1 cellular context compared by ENCODE assay signal in genomic region chr10:63504145-63504881, GRCh38.
TF ChIP-seq lines count a peak whose summit lies in the region.

No MANE protein-coding gene starts in this region.

TF ChIP-seq in HepG2, 621 proteins besides CTCF, POLR2A, EP300 and RAD21:
- no peak for TF ChIP-seq ZNF615 (CRISPR knock-in tag; IDR thresholded peaks at IDR 0.05; ENCODE audit: borderline replicate concordance)
- TF ChIP-seq ZBTB25 (CRISPR knock-in tag; IDR thresholded peaks at IDR 0.05), result no peak
- TF ChIP-seq SMC3 (IDR thresholded peaks at IDR 0.05; ENCODE audit: low read length), result no peak
- no peak for TF ChIP-seq ZNF382 (CRISPR knock-in tag; IDR thresholded peaks at IDR 0.05; ENCODE audit: borderline replicate concordance)
- no peak for TF ChIP-seq NFIC (IDR thresholded peaks at IDR 0.05; ENCODE audit: low read length)
- TF ChIP-seq XRCC5 (optimal IDR thresholded peaks at IDR 0.05; ENCODE audit: low read length), result no peak
- TF ChIP-seq ZNF562 (CRISPR knock-in tag; IDR thresholded peaks at IDR 0.05; ENCODE audit: borderline replicate concordance), result no peak
- TF ChIP-seq ZFX (CRISPR knock-in tag; IDR thresholded peaks at IDR 0.05; ENCODE audit: low read depth), result no peak
- TF ChIP-seq ISL2 (CRISPR knock-in tag; IDR thresholded peaks at IDR 0.05), result no peak
- TF ChIP-seq LRRFIP1 (CRISPR knock-in tag; conservative IDR thresholded peaks at IDR 0.05), result no peak
- no peak for TF ChIP-seq MYNN (CRISPR knock-in tag; IDR thresholded peaks at IDR 0.05; ENCODE audit: low read depth)
- TF ChIP-seq GATA4 (IDR thresholded peaks at IDR 0.05; ENCODE audit: borderline replicate concordance, low read depth), result no peak
- no peak for TF ChIP-seq HNRNPH1 (optimal IDR thresholded peaks at IDR 0.05; ENCODE audit: low read depth, low read length)
- TF ChIP-seq ZNF709 (CRISPR knock-in tag; IDR thresholded peaks at IDR 0.05), result no peak
